ENCODE assay signal across 1 cellular context in genomic region chr14:72104011-72104613, GRCh38.
TF ChIP-seq lines count a peak whose summit lies in the region.

No MANE protein-coding gene starts in this region.

TF ChIP-seq in HepG2, 621 proteins besides CTCF, POLR2A, EP300 and RAD21 (continued from another document):
- TF ChIP-seq KIAA2018 (CRISPR knock-in tag; IDR thresholded peaks at IDR 0.05; ENCODE audit: borderline replicate concordance) (no peak), PRMT3 (CRISPR knock-in tag; IDR thresholded peaks at IDR 0.05; ENCODE audit: borderline replicate concordance, low read depth) (no peak), NKX3-1 (CRISPR knock-in tag; IDR thresholded peaks at IDR 0.05) (no peak)
